ENCODE assay signal across 8 cellular contexts in the genomic region with DNA sequence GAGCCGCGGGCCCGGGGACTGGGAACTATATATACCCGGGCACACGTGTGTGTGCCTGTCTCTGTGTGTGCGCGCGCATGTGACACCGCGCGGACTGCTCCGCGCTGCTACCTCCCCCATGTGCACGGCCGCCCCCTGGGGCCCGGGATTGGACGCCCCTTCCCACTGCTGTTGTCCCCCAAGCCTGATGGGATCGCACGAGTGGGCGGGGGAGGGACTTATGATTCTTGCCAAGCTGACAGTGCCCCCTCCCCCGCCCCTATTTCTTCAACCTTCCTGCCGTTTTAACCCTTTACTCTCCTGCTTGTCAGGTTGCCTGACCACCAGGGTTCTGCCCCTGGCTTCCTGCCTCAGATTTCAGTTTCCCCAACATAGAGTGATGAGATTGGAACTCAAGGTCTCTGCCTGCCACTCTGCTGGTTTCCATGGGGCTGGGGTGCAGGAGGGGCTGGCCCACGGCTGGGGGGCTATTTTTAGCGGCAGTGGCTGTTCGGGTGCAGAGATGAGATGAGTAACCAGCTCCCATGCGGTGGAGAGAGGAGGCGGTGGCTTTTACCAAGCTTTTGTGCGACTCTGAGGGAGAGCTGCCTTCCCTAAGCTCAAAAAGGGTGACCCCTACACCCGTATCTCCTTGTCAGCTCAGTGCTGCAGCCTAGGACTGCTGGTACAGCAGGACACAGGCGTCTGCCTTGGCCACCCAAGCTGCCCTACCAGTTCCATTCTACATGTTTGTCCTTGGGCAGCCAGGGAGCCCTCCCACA. TPM values are rescaled to one million over a fixed set of nuclear protein-coding genes. Genes with fewer than 3 reads are reported as not detected.
DNase-seq lines count a peak whose midpoint lies in the region; ATAC-seq, FAIRE-seq and TF ChIP-seq lines count a peak whose summit lies in the region.

TSS of gene DDN (minus strand) at position 5 of the 761 bp plus-strand sequence. CDS start 88 bp downstream, outside the sequence.

- FAIRE-seq in GM12878 (lab: Jason Lieb, UNC), result no peak

- peak within 1 kb of the TSS; percentile 32 for H3K4me3 ChIP-seq in RWPE2 (ENCODE audit: severe bottlenecking)
- H3K4me3 ChIP-seq in GM12878, result peak within 1 kb of the TSS; percentile 69
- H3K4me3 ChIP-seq in iPS-18c (ENCODE audit: insufficient read depth, low read depth, low read length), result peak within 1 kb of the TSS; percentile 59
- H3K4me3 ChIP-seq in spleen, result peak within 1 kb of the TSS; percentile 39 to 70 (median 56)

- H3K9me3 ChIP-seq in RWPE2 (ENCODE audit: severe bottlenecking) (no peaks in the 10 kb centered on the region), GM12878 (replicated peaks; ENCODE audit: control insufficient read depth, insufficient read depth, low read length) (no peaks in the 10 kb centered on the region), iPS-18c (ENCODE audit: control insufficient read depth, insufficient read depth, low read length) (peaks cover 7% of the 10 kb centered on the region), spleen (no peaks in the 10 kb centered on the region)

- peaks cover 14% of the 10 kb centered on the region for H3K27me3 ChIP-seq in RWPE2 (ENCODE audit: insufficient read depth, poor library complexity, severe bottlenecking)
- no peaks in the 10 kb centered on the region for H3K27me3 ChIP-seq in GM12878 (replicated peaks in 1 of 2; ENCODE audit: control insufficient read depth in 2 of 2, insufficient read depth in 2 of 2, low read length in 1 of 2)
- peaks cover 8 to 71% (median 47%) of the 10 kb centered on the region in 7 donors for H3K27me3 ChIP-seq in spleen (replicated peaks in 1 of 7)

- SMC1A ChIA-PET in GM12878 (lab: Charles Lee; ENCODE audit: uncharacterized antibody, unreplicated experiment), result interaction anchor here (1.0 to 4.7 kb wide), 6 partner anchors 11 to 147 kb away, joined by 3 to 47 read pairs (median 4); partner anchors contain the start of genes ARF3, DDX23 and PRKAG1

- H3K4me1 ChIP-seq in RWPE2 (ENCODE audit: insufficient read depth, poor library complexity, severe bottlenecking), result no peaks in the 10 kb centered on the region
- H3K4me1 ChIP-seq in GM12878 (ENCODE audit: control insufficient read depth, insufficient read depth, low read length), result peaks cover 27% of the 10 kb centered on the region
- peaks cover 29 to 58% (median 48%) of the 10 kb centered on the region in 6 donors for H3K4me1 ChIP-seq in spleen

- H3K27ac ChIP-seq in RWPE2 (ENCODE audit: poor library complexity, severe bottlenecking) (no peak within 1 kb of the TSS), GM12878 (ENCODE audit: control insufficient read depth, insufficient read depth) (peak within 1 kb of the TSS; percentile 60), spleen (peak within 1 kb of the TSS in 1 of 8 donors; percentile 8)

- BruUV-seq in GM12878 (replicated peaks; lab: Mats Ljungman, UMichigan), result TSS peak; percentile 66

- CTCF ChIA-PET in GM12878 (lab: Yijun Ruan, JAX), result interaction anchor here (0.8 to 14.1 kb wide), 17 partner anchors 11 to 236 kb away, joined by 3 to 172 read pairs (median 5); partner anchors contain the start of genes DDX23, DHH and PRKAG1

- peaks cover 3% of the 10 kb centered on the region for H4K20me1 ChIP-seq in GM12878 (ENCODE audit: control insufficient read depth, insufficient read depth)

- H3K79me2 ChIP-seq in GM12878 (ENCODE audit: control insufficient read depth, insufficient read depth, low read length), result peaks cover 5% of the 10 kb centered on the region

- intact Hi-C loops in GM12878 (cut with micrococcal nuclease; ENCODE audit: unreplicated experiment), result loop anchor here (1.0 to 5.0 kb wide), 3 partner anchors 19 to 97 kb away; partner anchors contain the start of genes DHH and PRKAG1
- intact Hi-C loops in spleen (cut with DNase I; ENCODE audit: low total_unique reads), result no loop called here

- H3K9ac ChIP-seq in GM12878 (ENCODE audit: control insufficient read depth, insufficient read depth, low read length), result peak within 1 kb of the TSS; percentile 63

- RAD21 ChIA-PET in GM12878 (lab: Charles Lee; ENCODE audit: unreplicated experiment), result interaction anchor here (0.7 to 5.4 kb wide), 10 partner anchors 17 to 135 kb away, joined by 3 to 62 read pairs (median 4); partner anchors contain the start of genes ARF3, LMBR1L, PRKAG1 and RHEBL1

- no peak for TF ChIP-seq RAD21 in GM12878 (IDR thresholded peaks at IDR 0.05; ENCODE audit: insufficient read depth, low read depth, low read length)

- DNase-seq in GF-D8 (lab: John Stamatoyannopoulos, UW) (peak; percentile 58), RWPE2 (ENCODE audit: low spot score) (no peak), GM12878 (ENCODE audit: low read depth, low spot score) (no peak), spleen (peak; percentile 86), NCI-H345 (lab: John Stamatoyannopoulos, UW) (no peak), left lobe of liver (ENCODE audit: low spot score) (no peak)

- peak within 1 kb of the TSS; percentile 96 for H3K4me2 ChIP-seq in GM12878 (ENCODE audit: control insufficient read depth, insufficient read depth)

- POLR2A ChIA-PET in GM12878 (lab: Charles Lee), result interaction anchor here (0.6 to 6.0 kb wide), 11 partner anchors 10 to 147 kb away, joined by 3 to 52 read pairs (median 5); partner anchors contain the start of genes DDX23, PRKAG1 and RHEBL1

- WGBS in GM12878 (ENCODE audit: insufficient coverage, insufficient replicate concordance, low lambda C conversion rate, missing lambda C conversion rate), result 3% methylated on average over 16 of the region's 30 CpGs
- WGBS in spleen, 5 donors, result 2 to 8% (median 3%) methylated on average over 16 to 30 of the region's 30 CpGs

- TF ChIP-seq CTCF in RWPE2 (IDR thresholded peaks at IDR 0.05; ENCODE audit: poor library complexity, severe bottlenecking), result no peak
- TF ChIP-seq CTCF in GM12878 (IDR thresholded peaks at IDR 0.05 in 2 of 3, conservative IDR thresholded peaks at IDR 0.05 in 1 of 3; ENCODE audit: control insufficient read depth in 2 of 3, extremely low read depth in 1 of 3, insufficient read depth in 1 of 3, low read depth in 3 of 3, low read length in 3 of 3), result no peak
- no peak for TF ChIP-seq CTCF in spleen (IDR thresholded peaks at IDR 0.05 in 8 of 11, conservative IDR thresholded peaks at IDR 0.05 in 3 of 11)

- ATAC-seq in HG03045 (IDR thresholded peaks at IDR 0.05; ENCODE audit: unreplicated experiment) (peak; percentile 30), RWPE2 (ENCODE audit: low read depth) (peak; percentile 30; the same call in 2 of the 3 replicates), GM12878 (peak; percentile 69), left lobe of liver (no peak)

- TF ChIP-seq POLR2A in GM12878 (IDR thresholded peaks at IDR 0.05; ENCODE audit: low read depth, low read length) (0 out of 2 replicates have a peak, but pooled peaks have one; percentile 64), spleen (IDR thresholded peaks at IDR 0.05) (no peak)

- in situ Hi-C loops in GM12878 (cut with MboI), result no loop called here

- peaks cover 33% of the 10 kb centered on the region for H3K36me3 ChIP-seq in RWPE2 (ENCODE audit: low read depth)
- H3K36me3 ChIP-seq in GM12878 (ENCODE audit: control insufficient read depth in 2 of 2, insufficient read depth in 2 of 2, low read length in 1 of 2), result peaks cover 5 to 11% of the 10 kb centered on the region in 2 experiments
- peaks cover 2 to 47% (median 39%) of the 10 kb centered on the region in 6 donors for H3K36me3 ChIP-seq in spleen

- H2AFZ ChIP-seq in GM12878 (ENCODE audit: control insufficient read depth, low read depth, low read length), result peak within 1 kb of the TSS; percentile 73

- TF ChIP-seq EP300 in GM12878 (IDR thresholded peaks at IDR 0.05; ENCODE audit: borderline replicate concordance in 1 of 2, control insufficient read depth in 1 of 2, low read depth in 2 of 2, low read length in 2 of 2), result no peak

TF ChIP-seq in GM12878, 131 proteins besides CTCF, POLR2A, EP300 and RAD21 (continues in another document):
- TF ChIP-seq CBX5 (IDR thresholded peaks at IDR 0.05; ENCODE audit: low read depth) (no peak), RFX5 (IDR thresholded peaks at IDR 0.05; ENCODE audit: low read depth, low read length) (no peak), DPF2 (IDR thresholded peaks at IDR 0.05) (0 out of 2 replicates have a peak, but pooled peaks have one; percentile 18), PAX8 (IDR thresholded peaks at IDR 0.05) (no peak), RUNX3 (IDR thresholded peaks at IDR 0.05; ENCODE audit: low read length) (peak; percentile 55), MEF2A (IDR thresholded peaks at IDR 0.05; ENCODE audit: insufficient read depth, low read depth, low read length) (peak; percentile 80), GATAD2B (conservative IDR thresholded peaks at IDR 0.05; ENCODE audit: low read depth) (0 out of 2 replicates have a peak, but pooled peaks have one; percentile 49)

RNA-seq across cellular contexts. Expression of gene DDN, which starts in this region (rescaled TPM):
- total RNA-seq in GM12878 (2013; cell fraction: nucleolus; rRNA removed), result 3.6 and 4.6 TPM in 2 replicates
- total RNA-seq in GM12878 (2014; rRNA removed), result 9.6 and 11.4 TPM in 2 replicates
- total RNA-seq in GM12878 (2014; rRNA removed; fragmentation: Illumina TruSeq; extraction: Trizol), result 5.1 and 5.5 TPM in 2 replicates
- total RNA-seq in GM12878 (2021), result 11.5 and 13.4 TPM in 2 replicates
- 1.5 TPM for polyA plus RNA-seq in GM12878 (2011; ENCODE audit: low read depth)
- polyA plus RNA-seq in GM12878 (2011; rRNA removed), result 1.5 and 2.0 TPM in 2 replicates
- polyA plus RNA-seq in GM12878 (2011; cell fraction: cytosol; rRNA removed), result 2.1 and 2.6 TPM in 2 replicates
- polyA plus RNA-seq in GM12878 (2011; cell fraction: nucleus; rRNA removed), result 4.1 and 5.1 TPM in 2 replicates
- 2.3 and 2.7 TPM in 2 replicates for polyA plus RNA-seq in GM12878 (2012)
- 3.0 and 6.1 TPM in 2 replicates for polyA plus RNA-seq in GM12878 (2014; fragmentation: Illumina TruSeq; extraction: Trizol)
- polyA plus RNA-seq in GM12878 (2014; fragmentation: Nextera tagmentation; extraction: Ambion mirVana), result under 1 TPM; 0.10 to 0.22 TPM
- polyA plus RNA-seq in GM12878 (2014; rRNA removed), result 7.4 and 10.1 TPM in 2 replicates
- 1 to 10 TPM in 1 of 2 experiments, under 1 TPM in 1; 0.70 to 1.0 TPM for polyA plus RNA-seq in GM12878 (2016; fragmentation: Nextera tagmentation; extraction: Ambion mirVana)
- polyA minus RNA-seq in GM12878 (2011; rRNA and poly(A)+ RNA removed), result 1.5 and 2.7 TPM in 2 replicates
- polyA minus RNA-seq in GM12878 (2011; cell fraction: cytosol; rRNA and poly(A)+ RNA removed), result 1.3 and 1.5 TPM in 2 replicates
- 1.7 and 2.6 TPM in 2 replicates for polyA minus RNA-seq in GM12878 (2011; cell fraction: nucleus; rRNA and poly(A)+ RNA removed)
- total RNA-seq in spleen, result 1 to 10 TPM in 1 of 7 donors, under 1 TPM in 5, not detected in 1; 0.15 to 2.0 (median 0.40) TPM
- polyA plus RNA-seq in spleen, result under 1 TPM; 0.09 to 0.64 (median 0.42) TPM
- not detected for total RNA-seq in left lobe of liver

Comparison
In these comparisons a context has a peak if more than half of its experiments do, and no peak if none do; other contexts are left out.
1. DNase-seq: peak in GF-D8 (single experiment) and spleen (single experiment); none in RWPE2 (single experiment), GM12878 (single experiment), NCI-H345 (single experiment) and left lobe of liver (single experiment).
2. Peak in every context shown above with its lines, with median percentiles within 50 percentile points of each other: H3K4me3 ChIP-seq.